In the genomic region with DNA sequence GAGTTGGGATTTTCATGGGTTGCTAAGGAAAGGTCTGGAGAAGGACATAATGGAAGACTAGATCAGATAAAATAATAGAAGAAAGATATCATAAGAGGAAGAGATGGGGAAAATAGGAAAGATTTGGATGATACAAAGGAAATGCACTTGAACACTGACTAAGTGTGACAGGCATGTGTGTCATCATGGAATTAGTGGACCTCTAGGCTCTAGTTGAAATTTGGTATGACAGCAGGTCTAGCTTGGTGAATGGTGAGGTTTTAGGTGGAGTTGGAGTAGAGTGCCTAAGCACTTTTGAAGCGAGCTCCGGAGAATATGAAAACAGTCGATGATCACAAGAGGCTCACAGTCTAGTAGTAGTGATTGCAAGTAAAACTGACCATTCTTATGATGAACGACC, we compare ENCODE assay signal across 25 cellular contexts.
DNase-seq lines count a peak whose midpoint lies in the region; ATAC-seq and TF ChIP-seq lines count a peak whose summit lies in the region.
"Had no signal": no experiment of that assay in that cellular context is flagged by ENCODE, and none has a peak within 500 bp of the region (broad histone marks: within the 10 kb centered on the region; RNA-seq: fewer than 3 reads in every experiment).

No MANE protein-coding gene starts in this region.

- no peaks in the 10 kb centered on the region for H3K36me3 ChIP-seq in H7 (replicated peaks; ENCODE audit: control insufficient read depth, insufficient read depth, low read length)
- H3K36me3 ChIP-seq: Peyer's patch had no signal

- no peak for TF ChIP-seq CTCF in epithelial cell of esophagus (IDR thresholded peaks at IDR 0.05; ENCODE audit: insufficient read depth, low read depth, low read length, missing control alignments)

- DNase-seq in A172 (ENCODE audit: low spot score): peak; percentile 7
- DNase-seq in HCEC 1CT: peak; percentile 37
- DNase-seq in RKO (ENCODE audit: low spot score): peak; percentile 65
- peak; percentile 76 for DNase-seq in epithelial cell of esophagus (ENCODE audit: low read depth)
- no peak for DNase-seq in H7
- no peak for DNase-seq in NCI-H1436 treated with DMSO at 0.1 percent for 48 hours (lab: John Stamatoyannopoulos, UW)
- no peak for DNase-seq in left ventricle myocardium superior
- no peak for DNase-seq in anterior cingulate cortex (lab: John Stamatoyannopoulos, UW)
- DNase-seq: 8988T; AML-193; C1 segment of cervical spinal cord; CD8-positive, alpha-beta T cell; DND-41; GDM1; NCI-H1092 treated with DMSO at 0.1 percent for 48 hours; NCI-H146; NCI-H2029; NCI-H2227 treated with DMSO at 0.1 percent for 48 hours; NCI-H510A; NCI-H748 treated with DMSO at 0.1 percent for 48 hours; NK-92 treated with Interleukin-12 subunit alpha and Interleukin-12 subunit beta, amount 100 ng/mL, for 24 hours; Peyer's patch; Right ventricle myocardium superior; SW 1271 had no signal

- ATAC-seq in left ventricle myocardium superior: no peak
- ATAC-seq: CD8-positive, alpha-beta T cell; HCT116 had no signal

- intact Hi-C loops in left ventricle myocardium superior (cut with micrococcal nuclease): no loop called here

- no peak overlapping the region for H3K4me3 ChIP-seq in epithelial cell of esophagus (ENCODE audit: low read length)
- H3K4me3 ChIP-seq in H7 (ENCODE audit: insufficient read depth, low read depth, low read length): no peak overlapping the region
- H3K4me3 ChIP-seq: Peyer's patch had no signal

- no peaks in the 10 kb centered on the region for H3K27me3 ChIP-seq in H7 (ENCODE audit: control insufficient read depth, insufficient read depth, low read length)
- H3K27me3 ChIP-seq: Peyer's patch had no signal

Comparison
In these comparisons a context has a peak if more than half of its experiments do, and no peak if none do; other contexts are left out.
1. DNase-seq: peak in A172 (single experiment), HCEC 1CT (single experiment), RKO (single experiment) and epithelial cell of esophagus (single experiment); none in H7 (single experiment), NCI-H1436 treated with DMSO at 0.1 percent for 48 hours (single experiment), left ventricle myocardium superior (single experiment) and anterior cingulate cortex (0 of 58).